In genomic region chr4:138595731-138596465, GRCh38 we compare ENCODE assay signal across 22 cellular contexts.
A peak's percentile ranks its signal among the peaks of the same experiment; 100 is the strongest.
DNase-seq lines count a peak whose midpoint lies in the region; ATAC-seq and TF ChIP-seq lines count a peak whose summit lies in the region.
"Had no signal": no experiment of that assay in that cellular context is flagged by ENCODE, and none has a peak within 500 bp of the region (broad histone marks: within the 10 kb centered on the region; RNA-seq: fewer than 3 reads in every experiment).

No MANE protein-coding gene starts in this region.

- TF ChIP-seq POLR2A in testis (IDR thresholded peaks at IDR 0.05) = no peak

- H3K9me3 Mint-ChIP-seq in MCF 10A (ENCODE audit: unreplicated experiment) = no peaks in the 10 kb centered on the region
- peaks cover 0 to under 1% (median 0%) of the 10 kb centered on the region in 3 donors for H3K9me3 Mint-ChIP-seq in T-cell

- peak in 1 of 2 donors; percentile 67 for DNase-seq in ascending aorta (ENCODE audit: low spot score in 2 of 2)
- DNase-seq in fibroblast of peridontal ligament (ENCODE audit: extremely low read depth) = peak; percentile 87
- peak; percentile 14 for DNase-seq in medulla oblongata (ENCODE audit: extremely low spot score)
- peak; percentile 32 for DNase-seq in testis
- no peak for DNase-seq in MCF 10A (ENCODE audit: unreplicated experiment)
- DNase-seq in T-cell = no peak
- DNase-seq in NCI-H82 treated with DMSO at 0.1 percent for 48 hours (lab: John Stamatoyannopoulos, UW; ENCODE audit: unreplicated experiment) = no peak
- no peak for DNase-seq in NCI-H1694 (lab: John Stamatoyannopoulos, UW)
- DNase-seq: adrenal gland; cortex of kidney; islet precursor cell; midbrain; NCI-H1092; NCI-H2107; NCI-H526; OCI-M1; stimulated activated CD4-positive, alpha-beta T cell treated with anti-CD3 and anti-CD28 coated beads, Interleukin-4, amount 100 ng/mL, for 24 hours; T-helper 9 cell had no signal

- H3K36me3 ChIP-seq in ascending aorta (no peaks in the 10 kb centered on the region), testis (ENCODE audit: low read depth, missing control alignments) (no peaks in the 10 kb centered on the region)
- H3K36me3 ChIP-seq: adrenal gland had no signal

- H3K27me3 Mint-ChIP-seq in MCF 10A (ENCODE audit: insufficient read depth, unreplicated experiment) = no peaks in the 10 kb centered on the region
- H3K27me3 Mint-ChIP-seq in T-cell = no peaks in the 10 kb centered on the region

- POLR2A ChIA-PET in MCF 10A (lab: Yijun Ruan, JAX) (interaction anchor here (0.7 kb wide), 1 partner anchor 41 kb away, joined by 3 read pairs; no protein-coding TSS in a partner anchor), T-cell (lab: Charles Lee) (no interaction called here)

- CTCF ChIA-PET in MCF 10A (lab: Yijun Ruan, JAX) (interaction anchor here (0.6 kb wide), 1 partner anchor 24 kb away, joined by 3 read pairs; no protein-coding TSS in a partner anchor), T-cell (lab: Charles Lee) (no interaction called here)

- 55 to 58% methylated on average over 4 of the region's 4 CpGs for WGBS in testis, 2 donors

- intact Hi-C loops in ascending aorta (cut with DNase I) (no loop called here), testis (cut with DNase I; ENCODE audit: low total_unique reads) (no loop called here), MCF 10A (cut with micrococcal nuclease) (no loop called here)

- H3K27ac ChIP-seq in ascending aorta (peak overlapping the region; percentile 13 to 56), testis (peak overlapping the region in 1 of 2 donors; percentile 28)
- H3K27ac ChIP-seq: adrenal gland, hepatocyte, HL-60, skin epidermis had no signal

- H3K27ac Mint-ChIP-seq in MCF 10A (ENCODE audit: low read depth, unreplicated experiment) (no peak overlapping the region), T-cell (no peak overlapping the region)

- H3K27me3 ChIP-seq in ascending aorta (no peaks in the 10 kb centered on the region), testis (no peaks in the 10 kb centered on the region)
- H3K27me3 ChIP-seq: adrenal gland, hepatocyte had no signal

- H3K9me3 ChIP-seq in ascending aorta (no peaks in the 10 kb centered on the region), testis (no peaks in the 10 kb centered on the region)
- H3K9me3 ChIP-seq: adrenal gland had no signal

- H3K4me1 Mint-ChIP-seq in MCF 10A (ENCODE audit: insufficient read depth, unreplicated experiment) = no peaks in the 10 kb centered on the region
- no peaks in the 10 kb centered on the region for H3K4me1 Mint-ChIP-seq in T-cell

- no peak overlapping the region for H3K4me3 Mint-ChIP-seq in MCF 10A (ENCODE audit: unreplicated experiment)
- H3K4me3 Mint-ChIP-seq in T-cell = no peak overlapping the region

- H3K36me3 Mint-ChIP-seq in MCF 10A (ENCODE audit: insufficient read depth, unreplicated experiment) (no peaks in the 10 kb centered on the region), T-cell (no peaks in the 10 kb centered on the region)

- H3K4me1 ChIP-seq in ascending aorta = peaks cover 2 to 19% of the 10 kb centered on the region in 2 donors
- peaks cover 3% of the 10 kb centered on the region for H3K4me1 ChIP-seq in testis
- H3K4me1 ChIP-seq: adrenal gland had no signal

- TF ChIP-seq CTCF in ascending aorta (IDR thresholded peaks at IDR 0.05) = no peak
- no peak for TF ChIP-seq CTCF in testis (IDR thresholded peaks at IDR 0.05)
- no peak for TF ChIP-seq CTCF in MCF 10A (IDR thresholded peaks at IDR 0.05; ENCODE audit: unreplicated experiment)

- BruUV-seq in MCF 10A (replicated peaks; lab: Mats Ljungman, UMichigan) = no TSS peak

- H3K4me3 ChIP-seq in ascending aorta (no peak overlapping the region), testis (no peak overlapping the region)
- H3K4me3 ChIP-seq: adrenal gland, hepatocyte, skin epidermis had no signal

- ATAC-seq in T-cell (replicated peaks in 1 of 4) = no peak
- ATAC-seq: activated CD4-positive, CD25-positive, alpha-beta regulatory T cell treated with anti-CD3 and anti-CD28 coated beads, Interleukin-2, amount 50 U/mL, for 24 hours had no signal

Comparison
In these comparisons a context has a peak if more than half of its experiments do, and no peak if none do; other contexts are left out.
1. DNase-seq: peak in fibroblast of peridontal ligament (single experiment), medulla oblongata (single experiment) and testis (single experiment); none in MCF 10A (single experiment), T-cell (0 of 34), NCI-H82 treated with DMSO at 0.1 percent for 48 hours (single experiment) and NCI-H1694 (single experiment).